In genomic region chr10:128500642-128501041, GRCh38 we compare ENCODE assay signal across 24 cellular contexts.
DNase-seq lines count a peak whose midpoint lies in the region; ATAC-seq, FAIRE-seq and TF ChIP-seq lines count a peak whose summit lies in the region.
"Had no signal": no experiment of that assay in that cellular context is flagged by ENCODE, and none has a peak within 500 bp of the region (broad histone marks: within the 10 kb centered on the region; RNA-seq: fewer than 3 reads in every experiment).

No MANE protein-coding gene starts in this region.

- H3K36me3 Mint-ChIP-seq in H9 (ENCODE audit: insufficient read depth in 1 of 3, low read depth in 3 of 3), result no peaks in the 10 kb centered on the region; a peak in 2 of 7 replicates
- H3K36me3 Mint-ChIP-seq: CD8-positive, alpha-beta T cell had no signal

- ATAC-seq in K562 (no peak), GM21825 (IDR thresholded peaks at IDR 0.05; ENCODE audit: unreplicated experiment) (no peak), GM19467 (IDR thresholded peaks at IDR 0.05; ENCODE audit: unreplicated experiment) (no peak)
- ATAC-seq: A549; CD8-positive, alpha-beta T cell; GM12878 had no signal

- H3K27ac ChIP-seq in H9 (ENCODE audit: insufficient read length, low read depth, low read length) (no peak overlapping the region), K562 (ENCODE audit: extremely low read depth, low read depth, low read length) (no peak overlapping the region)
- H3K27ac ChIP-seq: 22Rv1; A549; BLaER1 treated with 17β-estradiol and CSF1 and Interleukin-3, amounts not matched to agents 10 nM and 100 nM; C4-2B had no signal

- no peak overlapping the region for H3K18ac ChIP-seq in H9 (ENCODE audit: insufficient read length, low read depth, low read length)

- H3K23ac ChIP-seq in H9 (ENCODE audit: insufficient read length, low read depth, low read length), result no peak overlapping the region

- no peak overlapping the region for H4K8ac ChIP-seq in H9 (replicated peaks; ENCODE audit: insufficient read length, low read depth, low read length)

- TF ChIP-seq POLR2A in K562 (conservative IDR thresholded peaks at IDR 0.05), result no peak

- no peaks in the 10 kb centered on the region for H4K20me1 ChIP-seq in H9 (ENCODE audit: control insufficient read depth, insufficient read depth, insufficient read length)
- no peaks in the 10 kb centered on the region for H4K20me1 ChIP-seq in K562 (replicated peaks; ENCODE audit: control insufficient read depth, insufficient read depth, low read length)
- H4K20me1 ChIP-seq: BLaER1 treated with 17β-estradiol and CSF1 and Interleukin-3, amounts not matched to agents 10 nM and 100 nM had no signal

- POLR2A ChIA-PET in K562 (lab: Yijun Ruan, JAX), result no interaction called here

- peaks cover 11 to 13% of the 10 kb centered on the region in 2 experiments for H3K4me1 Mint-ChIP-seq in H9
- H3K4me1 Mint-ChIP-seq: B cell had no signal

- no peak overlapping the region for H4K5ac ChIP-seq in H9 (ENCODE audit: insufficient read length, low read depth, low read length)

- H3K9me1 ChIP-seq in K562 (ENCODE audit: control insufficient read depth, insufficient read depth, low read length), result no peaks in the 10 kb centered on the region

- H3K4me3 Mint-ChIP-seq in H9, result no peak overlapping the region
- H3K4me3 Mint-ChIP-seq: B cell; CD4-positive, alpha-beta T cell; CD8-positive, alpha-beta T cell had no signal

- H3K4me1 ChIP-seq in H9 (ENCODE audit: insufficient read depth, low read length), result no peaks in the 10 kb centered on the region
- peaks cover 0 to 16% of the 10 kb centered on the region in 2 experiments; a peak in 3 of 5 replicates for H3K4me1 ChIP-seq in K562 (replicated peaks in 1 of 2; ENCODE audit: control insufficient read depth in 2 of 2, insufficient read depth in 2 of 2, low read length in 2 of 2)
- H3K4me1 ChIP-seq: A549, Caco-2 had no signal

- H3K4ac ChIP-seq in H9 (ENCODE audit: low read depth, low read length), result no peak overlapping the region

- peak overlapping the region; percentile 27; the same call in 1 of the 2 replicates for H3K14ac ChIP-seq in H9 (ENCODE audit: insufficient read depth, low read length)

- BruUV-seq in K562 (replicated peaks; lab: Mats Ljungman, UMichigan), result no TSS peak

- H2BK15ac ChIP-seq in H9 (ENCODE audit: low read depth, low read length), result no peak overlapping the region

- H3T11ph ChIP-seq in H9 (ENCODE audit: low read length), result no peak overlapping the region

- H3K79me2 ChIP-seq in H9 (ENCODE audit: insufficient read depth, low read length) (no peaks in the 10 kb centered on the region), K562 (ENCODE audit: control insufficient read depth, insufficient read depth, low read length) (no peaks in the 10 kb centered on the region)

- H3K9me3 Mint-ChIP-seq in H9, result peaks cover 0 to 2% of the 10 kb centered on the region in 2 experiments; a peak in 2 of 5 replicates
- H3K9me3 Mint-ChIP-seq: CD4-positive, alpha-beta T cell; CD8-positive, alpha-beta T cell had no signal

- H3K23me2 ChIP-seq in H9 (ENCODE audit: insufficient read length, low read depth, low read length, poor library complexity, severe bottlenecking), result no peaks in the 10 kb centered on the region

- no peaks in the 10 kb centered on the region for H3K36me3 ChIP-seq in K562 (ENCODE audit: control insufficient read depth, insufficient read depth, low read length)
- H3K36me3 ChIP-seq: BLaER1 treated with 17β-estradiol and CSF1 and Interleukin-3, amounts not matched to agents 10 nM and 100 nM had no signal

- no peaks in the 10 kb centered on the region for H3K79me1 ChIP-seq in H9 (ENCODE audit: insufficient read depth, low read depth, low read length, poor library complexity, severe bottlenecking)

- H2BK12ac ChIP-seq in H9 (ENCODE audit: insufficient read length, low read depth, low read length), result no peak overlapping the region

- H2BK120ac ChIP-seq in H9 (ENCODE audit: low read depth, low read length, poor library complexity, severe bottlenecking), result no peak overlapping the region

- DNase-seq in Daoy (ENCODE audit: low read depth) (peak; percentile 7), H9 (no peak), K562 (ENCODE audit: extremely low read depth in 1 of 4, low spot score in 3 of 4) (no peak), urothelium cell line (ENCODE audit: low spot score) (peak; percentile 10), H4 (ENCODE audit: low spot score) (no peak)
- DNase-seq: AML-193; Caco-2; Calu3; CD4-positive, alpha-beta T cell; CD8-positive, alpha-beta T cell; DMS79 treated with DMSO at 0.1 percent for 48 hours; EL; GDM1 had no signal

- no peak for TF ChIP-seq EP300 in K562 (IDR thresholded peaks at IDR 0.05; ENCODE audit: low read length)

- peaks cover 4% of the 10 kb centered on the region for H3K27me3 Mint-ChIP-seq in H9 (ENCODE audit: low read depth)

- H2AFZ ChIP-seq in H9 (ENCODE audit: low read length), result no peak overlapping the region
- H2AFZ ChIP-seq in K562 (ENCODE audit: low read depth, low read length), result peak overlapping the region; percentile 32; the same call in 1 of the 2 replicates

- H3K4me2 ChIP-seq in H9 (ENCODE audit: insufficient read depth, insufficient read length, low read length) (no peak overlapping the region), K562 (ENCODE audit: insufficient read depth, low read length) (no peak overlapping the region)
- H3K4me2 ChIP-seq: A549; BLaER1 treated with 17β-estradiol and CSF1 and Interleukin-3, amounts not matched to agents 10 nM and 100 nM had no signal

- in situ Hi-C loops in K562 (cut with MboI), result no loop called here

- no peak overlapping the region for H3K56ac ChIP-seq in H9 (ENCODE audit: insufficient read length, low read depth, low read length)

- no CpG with 5 or more reads among the region's 18 CpGs for WGBS in H9 (ENCODE audit: extremely low coverage, insufficient read length, low lambda C conversion rate)
- WGBS in K562 (ENCODE audit: insufficient coverage, low coverage, missing lambda C conversion rate), result 23% methylated on average over 13 of the region's 18 CpGs

- H3K9ac ChIP-seq in H9 (ENCODE audit: extremely low read depth, insufficient read length, low read length) (no peak overlapping the region), K562 (ENCODE audit: insufficient read depth in 1 of 2, low read depth in 2 of 2, low read length in 2 of 2) (no peak overlapping the region)
- H3K9ac ChIP-seq: BLaER1 treated with 17β-estradiol and CSF1 and Interleukin-3, amounts not matched to agents 10 nM and 100 nM had no signal

- no peak overlapping the region for H2AK5ac ChIP-seq in H9 (ENCODE audit: insufficient read length, low read length)

- no peak overlapping the region for H4K91ac ChIP-seq in H9 (ENCODE audit: insufficient read length, low read depth, low read length)

- H3K4me3 ChIP-seq in K562, result no peak overlapping the region
- H3K4me3 ChIP-seq: A549; BLaER1 treated with 17β-estradiol and CSF1 and Interleukin-3, amounts not matched to agents 10 nM and 100 nM; GM12878 had no signal

- H3K27me3 ChIP-seq in H9 (ENCODE audit: insufficient read depth, low read length), result no peaks in the 10 kb centered on the region
- H3K27me3 ChIP-seq in K562 (ENCODE audit: control insufficient read depth in 2 of 2, insufficient read depth in 2 of 2, low read length in 2 of 2), result no peaks in the 10 kb centered on the region
- H3K27me3 ChIP-seq: BLaER1 treated with 17β-estradiol and CSF1 and Interleukin-3, amounts not matched to agents 10 nM and 100 nM had no signal

- TF ChIP-seq CTCF in H9 (conservative IDR thresholded peaks at IDR 0.05), result no peak
- TF ChIP-seq CTCF in K562 (IDR thresholded peaks at IDR 0.05 in 2 of 3, conservative IDR thresholded peaks at IDR 0.05 in 1 of 3; ENCODE audit: insufficient read depth in 2 of 3, low read depth in 1 of 3, low read length in 3 of 3), result no peak

- intact Hi-C loops in K562 (cut with micrococcal nuclease), result no loop called here

- no peak for FAIRE-seq in K562 (lab: Jason Lieb, UNC)
- FAIRE-seq in urothelium cell line (lab: Jason Lieb, UNC), result no peak
- FAIRE-seq: A549, D721Med, GM12878, GM12892, GM18507 had no signal

- CTCF ChIA-PET in K562 (lab: Yijun Ruan, JAX; ENCODE audit: low intra/inter-chr PET ratio), result no interaction called here

- no peak overlapping the region for H2BK5ac ChIP-seq in H9 (ENCODE audit: insufficient read length, low read length)

- TF ChIP-seq RAD21 in K562 (CRISPR knock-in tag; conservative IDR thresholded peaks at IDR 0.05 in 1 of 2, IDR thresholded peaks at IDR 0.05 in 1 of 2), result no peak

- H2BK20ac ChIP-seq in H9 (ENCODE audit: low read depth, low read length, poor library complexity, severe bottlenecking), result no peak overlapping the region

- peak overlapping the region in 2 of 3 experiments; percentile 28 to 44; a peak in 2 of 7 replicates for H3K27ac Mint-ChIP-seq in H9
- H3K27ac Mint-ChIP-seq: B cell; CD4-positive, alpha-beta T cell; CD8-positive, alpha-beta T cell had no signal

- H3K9me3 ChIP-seq in H9 (ENCODE audit: control insufficient read depth, low read depth, low read length) (no peaks in the 10 kb centered on the region), K562 (replicated peaks; ENCODE audit: control insufficient read depth, insufficient read depth, low read depth, low read length) (no peaks in the 10 kb centered on the region)
- H3K9me3 ChIP-seq: A549; BLaER1 treated with 17β-estradiol and CSF1 and Interleukin-3, amounts not matched to agents 10 nM and 100 nM; Caco-2 had no signal

TF ChIP-seq in K562, 482 proteins besides CTCF, POLR2A, EP300 and RAD21 (continues in another document):
- TF ChIP-seq MAZ (CRISPR knock-in tag; conservative IDR thresholded peaks at IDR 0.05 in 1 of 2, IDR thresholded peaks at IDR 0.05 in 1 of 2), result no peak
- TF ChIP-seq LCOR (CRISPR knock-in tag; IDR thresholded peaks at IDR 0.05), result no peak
- TF ChIP-seq IRF2 (CRISPR knock-in tag; IDR thresholded peaks at IDR 0.05), result no peak
- TF ChIP-seq RB1 (IDR thresholded peaks at IDR 0.05; ENCODE audit: low read depth), result no peak
- no peak for TF ChIP-seq NEUROD1 (IDR thresholded peaks at IDR 0.05; ENCODE audit: borderline replicate concordance, low read depth, low read length, partially characterized antibody)
- TF ChIP-seq NR4A1 (CRISPR knock-in tag; IDR thresholded peaks at IDR 0.05), result no peak
- no peak for TF ChIP-seq NR4A1 (tag; IDR thresholded peaks at IDR 0.05)

Comparison
In these comparisons a context has a peak if more than half of its experiments do, and no peak if none do; other contexts are left out.
1. DNase-seq: peak in Daoy (single experiment) and urothelium cell line (single experiment); none in H9 (single experiment), K562 (0 of 4) and H4 (single experiment).